ENCODE assay signal across 12 cellular contexts in the genomic region with DNA sequence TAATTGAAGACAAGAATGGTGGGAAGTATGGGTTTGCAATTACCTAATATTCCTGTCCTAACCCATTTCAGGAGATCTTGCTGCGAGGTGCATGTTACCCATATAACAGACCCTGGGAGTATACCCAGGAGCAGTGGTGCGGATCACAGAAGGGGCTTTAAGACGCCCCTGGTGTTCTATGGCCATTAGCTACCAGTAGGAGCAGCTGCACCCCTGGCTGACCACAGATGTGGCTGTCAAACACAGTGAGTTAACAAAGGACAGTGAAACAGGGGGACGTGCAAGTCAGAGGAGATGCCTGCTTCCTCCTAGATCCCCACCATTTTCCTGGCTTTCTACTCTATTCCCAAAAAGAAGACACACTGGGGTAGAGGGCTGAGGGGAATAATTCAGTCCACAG. TPM values are rescaled to one million over a fixed set of nuclear protein-coding genes. Genes with fewer than 3 reads are reported as not detected.
DNase-seq lines count a peak whose midpoint lies in the region; ATAC-seq, FAIRE-seq and TF ChIP-seq lines count a peak whose summit lies in the region.
"Had no signal": no experiment of that assay in that cellular context is flagged by ENCODE, and none has a peak within 500 bp of the region (broad histone marks: within the 10 kb centered on the region; RNA-seq: fewer than 3 reads in every experiment).

No MANE protein-coding gene starts in this region.

- no peak overlapping the region for H3K4ac ChIP-seq in H1 (replicated peaks; ENCODE audit: insufficient read length, low read depth, low read length)

- WGBS in HUES64: 88% methylated on average over 3 of the region's 4 CpGs
- WGBS in H1 (ENCODE audit: extremely low coverage in 1 of 2, insufficient coverage in 1 of 2, insufficient read length in 1 of 2, insufficient replicate concordance in 2 of 2, low coverage in 1 of 2, low lambda C conversion rate in 2 of 2, missing lambda C conversion rate in 1 of 2), 2 experiments: 78% methylated on average over 4 of the region's 4 CpGs; no CpG with 5 or more reads in 1 of the 2 experiments

- H3K14ac ChIP-seq in H1 (ENCODE audit: insufficient read length): no peak overlapping the region

- H3K27ac Mint-ChIP-seq in CD4-positive, alpha-beta T cell: peak overlapping the region; percentile 52
- H3K27ac Mint-ChIP-seq in mesothelial cell of epicardium: peak overlapping the region; percentile 32

- TF ChIP-seq CTCF in CD4-positive, alpha-beta T cell (IDR thresholded peaks at IDR 0.05): no peak
- no peak for TF ChIP-seq CTCF in H1 (IDR thresholded peaks at IDR 0.05; ENCODE audit: control extremely low read depth in 1 of 3, insufficient read depth in 1 of 3, low read depth in 1 of 3, low read length in 3 of 3)
- TF ChIP-seq CTCF in mesothelial cell of epicardium (IDR thresholded peaks at IDR 0.05; ENCODE audit: unreplicated experiment): no peak

- no peak overlapping the region for H2BK15ac ChIP-seq in H1 (ENCODE audit: low read length)

- TF ChIP-seq RAD21 in H1 (IDR thresholded peaks at IDR 0.05 in 1 of 2, conservative IDR thresholded peaks at IDR 0.05 in 1 of 2; ENCODE audit: low read depth in 2 of 2, low read length in 2 of 2): no peak

- TF ChIP-seq EP300 in H1 (IDR thresholded peaks at IDR 0.05; ENCODE audit: borderline replicate concordance in 1 of 2, low read depth in 2 of 2, low read length in 2 of 2): no peak

- H3K4me3 Mint-ChIP-seq in CD4-positive, alpha-beta T cell: no peak overlapping the region
- no peak overlapping the region for H3K4me3 Mint-ChIP-seq in mesothelial cell of epicardium

- H3K9me3 Mint-ChIP-seq in CD4-positive, alpha-beta T cell: peaks cover 12% of the 10 kb centered on the region
- peaks cover 26% of the 10 kb centered on the region for H3K9me3 Mint-ChIP-seq in mesothelial cell of epicardium

- H2BK5ac ChIP-seq in H1 (ENCODE audit: low read depth, low read length): no peak overlapping the region

- no peaks in the 10 kb centered on the region for H3K79me2 ChIP-seq in H1 (ENCODE audit: control insufficient read depth in 1 of 2, insufficient read depth in 2 of 2, low read length in 2 of 2)

- CTCF ChIA-PET in CD4-positive, alpha-beta T cell (lab: Charles Lee): interaction anchor here (0.6 to 1.0 kb wide), 2 partner anchors 161 to 163 kb away, joined by 3 to 5 read pairs; partner anchors contain the start of gene GIMAP1
- CTCF ChIA-PET in H1 (lab: Charles Lee; ENCODE audit: partially characterized antibody): interaction anchor here (0.6 to 7.1 kb wide), 40 partner anchors 8 to 1806 kb away, joined by 3 to 50 read pairs (median 5); partner anchors contain the start of gene ATG9B

- H3K36me3 ChIP-seq in HUES64 (ENCODE audit: insufficient read depth, low read length): no peaks in the 10 kb centered on the region
- no peaks in the 10 kb centered on the region for H3K36me3 ChIP-seq in H1 (ENCODE audit: control insufficient read depth in 2 of 4, insufficient read depth in 4 of 4, low read length in 3 of 4)

- no peak for DNase-seq in CD4-positive, alpha-beta T cell
- DNase-seq in H1 (ENCODE audit: low read depth in 1 of 2, low spot score in 2 of 2): no peak
- no peak for DNase-seq in mesothelial cell of epicardium (ENCODE audit: low spot score in 2 of 2, unreplicated experiment in 2 of 2)
- no peak for DNase-seq in HK-2 (ENCODE audit: unreplicated experiment)
- DNase-seq: KG1 had no signal

- no peak overlapping the region for H3K23ac ChIP-seq in H1 (ENCODE audit: insufficient read length)

- H3K36me3 Mint-ChIP-seq in CD4-positive, alpha-beta T cell (ENCODE audit: low read depth): peaks cover 3% of the 10 kb centered on the region
- peaks cover 3% of the 10 kb centered on the region for H3K36me3 Mint-ChIP-seq in mesothelial cell of epicardium

- H2AFZ ChIP-seq in H1 (ENCODE audit: low read length): peak overlapping the region; percentile 100

- intact Hi-C loops in CD4-positive, alpha-beta T cell (cut with DNase I, micrococcal nuclease): loop anchor here in 1 of 2 experiments (5.0 to 10.0 kb wide), 3 partner anchors 100 to 590 kb away; no protein-coding TSS in a partner anchor

- H2BK120ac ChIP-seq in H1 (replicated peaks; ENCODE audit: low read depth, low read length): no peak overlapping the region

- H3K4me1 Mint-ChIP-seq in CD4-positive, alpha-beta T cell (ENCODE audit: low read depth): peaks cover 24% of the 10 kb centered on the region
- H3K4me1 Mint-ChIP-seq in mesothelial cell of epicardium: peaks cover 8% of the 10 kb centered on the region

- no peak overlapping the region for H4K8ac ChIP-seq in H1 (ENCODE audit: extremely low read depth, insufficient read depth, low read length)

- no peaks in the 10 kb centered on the region for H3K79me1 ChIP-seq in H1 (ENCODE audit: low read depth, low read length)

- H3K56ac ChIP-seq in H1 (replicated peaks; ENCODE audit: insufficient read length, low read depth, low read length): no peak overlapping the region

- H4K20me1 ChIP-seq in H1 (replicated peaks in 1 of 2; ENCODE audit: control insufficient read depth in 1 of 2, insufficient read depth in 2 of 2, low read length in 2 of 2): no peaks in the 10 kb centered on the region

- H3K23me2 ChIP-seq in H1 (ENCODE audit: low read depth, low read length): no peaks in the 10 kb centered on the region; the same call in 1 of the 2 replicates

- peaks cover 4% of the 10 kb centered on the region for H3K27me3 Mint-ChIP-seq in CD4-positive, alpha-beta T cell
- peaks cover 43% of the 10 kb centered on the region for H3K27me3 Mint-ChIP-seq in mesothelial cell of epicardium (ENCODE audit: low read depth)

- H3K27me3 ChIP-seq in CD4-positive, alpha-beta T cell (ENCODE audit: control insufficient read depth, insufficient read depth, low read length): no peaks in the 10 kb centered on the region
- no peaks in the 10 kb centered on the region for H3K27me3 ChIP-seq in HUES64 (ENCODE audit: insufficient read depth, low read length)
- H3K27me3 ChIP-seq in H1 (replicated peaks in 1 of 4; ENCODE audit: control insufficient read depth in 3 of 4, extremely low read depth in 1 of 4, insufficient read depth in 3 of 4, low read length in 3 of 4): no peaks in the 10 kb centered on the region; a peak in 1 of 7 replicates

- H3K4me3 ChIP-seq in HUES64 (ENCODE audit: low read length): 0 out of 2 replicates have a peak overlapping the region, but pooled peaks have one; percentile 36
- peak overlapping the region in 1 of 4 experiments; percentile 52; a peak in 2 of 8 replicates for H3K4me3 ChIP-seq in H1 (ENCODE audit: extremely low read depth in 1 of 4, insufficient read depth in 2 of 4, low read depth in 3 of 4, low read length in 4 of 4)
- H3K4me3 ChIP-seq: coronary artery had no signal

- H3K27ac ChIP-seq in CD4-positive, alpha-beta T cell (ENCODE audit: low read depth, low read length): no peak overlapping the region
- H3K27ac ChIP-seq in HUES64 (ENCODE audit: low read depth, low read length) (no peak overlapping the region), H1 (ENCODE audit: low read depth, low read length) (0 out of 2 replicates have a peak overlapping the region, but pooled peaks have one; percentile 91)
- H3K27ac ChIP-seq: coronary artery had no signal

- no peak for FAIRE-seq in H1 (lab: Jason Lieb, UNC)

- no peak overlapping the region for H2BK20ac ChIP-seq in H1 (ENCODE audit: low read length)

- H2BK12ac ChIP-seq in H1 (ENCODE audit: low read depth, low read length): no peak overlapping the region

- no peak overlapping the region for H3K18ac ChIP-seq in H1 (ENCODE audit: extremely low read depth, low read length)

- H2AK5ac ChIP-seq in H1 (ENCODE audit: low read depth, low read length): no peak overlapping the region

- no peak overlapping the region for H4K5ac ChIP-seq in H1 (ENCODE audit: insufficient read length, low read depth, low read length)

- peaks cover 31% of the 10 kb centered on the region for H3K9me3 ChIP-seq in CD4-positive, alpha-beta T cell (ENCODE audit: control insufficient read depth, low read length)
- H3K9me3 ChIP-seq in HUES64 (ENCODE audit: insufficient read depth, low read depth, low read length) (0 out of 2 replicates have a peak, but pooled peaks cover 9% of the 10 kb centered on the region), H1 (ENCODE audit: insufficient read depth in 2 of 2, low read depth in 1 of 2, low read length in 1 of 2) (no peaks in the 10 kb centered on the region)

- no peak for ATAC-seq in CD4-positive, alpha-beta T cell (ENCODE audit: poor library complexity)
- ATAC-seq in activated CD4-positive, CD25-positive, alpha-beta regulatory T cell treated with anti-CD3 and anti-CD28 coated beads, Interleukin-2, amount 50 U/mL, for 24 hours: no peak
- ATAC-seq in HG03354 (IDR thresholded peaks at IDR 0.05; ENCODE audit: poor library complexity, severe bottlenecking, unreplicated experiment): no peak
- ATAC-seq in GM18505 (IDR thresholded peaks at IDR 0.05; ENCODE audit: unreplicated experiment): no peak

- H3K4me2 ChIP-seq in H1 (ENCODE audit: insufficient read depth in 1 of 2, low read depth in 2 of 2, low read length in 2 of 2): peak overlapping the region; percentile 40 to 83; a peak in 3 of 4 replicates

- no peak overlapping the region for H4K91ac ChIP-seq in H1 (replicated peaks; ENCODE audit: insufficient read length, low read length)

- POLR2A ChIA-PET in CD4-positive, alpha-beta T cell (lab: Charles Lee): no interaction called here
- POLR2A ChIA-PET in H1 (lab: Charles Lee; ENCODE audit: partially characterized antibody): interaction anchor here (0.7 kb wide), 1 partner anchor 20 kb away, joined by 4 read pairs; no protein-coding TSS in a partner anchor

- 0 out of 2 replicates have a peak overlapping the region, but pooled peaks have one; percentile 9 for H3K9ac ChIP-seq in HUES64 (ENCODE audit: low read depth, low read length)
- peak overlapping the region in 1 of 4 experiments; percentile 84; a peak in 1 of 7 replicates for H3K9ac ChIP-seq in H1 (replicated peaks in 1 of 4; ENCODE audit: extremely low read depth in 1 of 4, low read depth in 3 of 4, low read length in 3 of 4)

- H3K4me1 ChIP-seq in HUES64 (ENCODE audit: insufficient read depth, low read length) (peaks cover 14% of the 10 kb centered on the region; the same call in 1 of the 2 replicates), H1 (replicated peaks in 1 of 4; ENCODE audit: control insufficient read depth in 3 of 4, insufficient read depth in 4 of 4, low read length in 3 of 4) (0 out of 7 replicates have a peak, but pooled peaks cover 0 to 7% (median 0%) of the 10 kb centered on the region in 4 experiments)

- TF ChIP-seq POLR2A in H1 (IDR thresholded peaks at IDR 0.05; ENCODE audit: control extremely low read depth in 1 of 2, low read depth in 2 of 2, low read length in 2 of 2) (no peak), GM18505 (IDR thresholded peaks at IDR 0.05; ENCODE audit: borderline replicate concordance, extremely low read depth, insufficient read depth, insufficient read length) (no peak)

RNA-seq across cellular contexts. Expression of gene AOC1, which starts 25.2 kb away (rescaled TPM):
- total RNA-seq in CD4-positive, alpha-beta T cell: not detected
- not detected for polyA plus RNA-seq in HUES64 (2013, experiment 1 of 2)
- 0.19 TPM for polyA plus RNA-seq in HUES64 (2013, experiment 2 of 2)
- 0.15 and 0.48 TPM in 2 replicates for total RNA-seq in H1 (2021; fragmentation: NEBNext Ultra II Directional; extraction: Animal tissue kit (Norgen Biotek cat#: 25700))
- 0.17 TPM in 2 replicates for polyA plus RNA-seq in H1 (2011; rRNA removed)
- 0.06 TPM for polyA plus RNA-seq in H1 (2011; cell fraction: cytosol; rRNA removed)
- 0.16 TPM for polyA plus RNA-seq in H1 (2011; cell fraction: nucleus; rRNA removed)
- 0.17 to 0.21 TPM (median 0.21 TPM) in 3 of 4 replicates, not detected in the other for polyA plus RNA-seq in H1 (2012, experiment 1 of 2)
- 0.20 TPM for polyA plus RNA-seq in H1 (2012, experiment 2 of 2)
- polyA plus RNA-seq in H1 (2013, experiment 1 of 2): 0.16 TPM
- 0.17 TPM for polyA plus RNA-seq in H1 (2013, experiment 2 of 2)
- polyA minus RNA-seq in H1 (2011; rRNA and poly(A)+ RNA removed): 0.09 TPM in 1 of 2 replicates, not detected in the other
- polyA minus RNA-seq in H1 (2011; cell fraction: cytosol; rRNA and poly(A)+ RNA removed): not detected
- 0.40 TPM for polyA minus RNA-seq in H1 (2011; cell fraction: nucleus; rRNA and poly(A)+ RNA removed)
- total RNA-seq in mesothelial cell of epicardium: not detected in 3 replicates
- total RNA-seq: NCI-H460, PC-3 had no signal
